Comparison of ENCODE assay signal across 1 cellular context in the genomic region with DNA sequence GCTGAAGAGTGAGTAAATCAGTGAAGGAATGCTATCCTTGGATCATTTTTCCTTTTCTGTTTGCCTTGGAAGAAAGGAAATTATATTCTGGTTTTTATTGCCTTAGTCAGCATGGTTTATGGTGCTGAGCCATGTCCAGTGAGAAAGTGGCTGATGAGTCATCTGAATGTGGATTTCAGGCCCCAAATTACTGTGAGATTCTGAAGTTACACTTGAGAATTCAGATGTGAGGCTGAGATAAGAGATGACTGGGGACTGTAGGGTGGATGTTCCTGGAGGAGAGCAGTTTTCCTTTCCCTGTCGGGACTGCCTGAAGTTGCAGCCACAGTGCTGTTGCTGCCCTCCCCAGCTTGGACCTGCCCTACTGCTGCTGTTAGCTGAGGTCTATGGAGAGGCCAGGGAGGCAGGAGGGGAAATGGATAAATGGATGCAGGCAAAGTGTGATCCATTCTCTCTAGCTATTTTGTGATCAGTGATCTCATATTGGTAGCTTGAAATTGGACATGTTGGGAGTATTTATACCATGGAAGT.
TF ChIP-seq lines count a peak whose summit lies in the region.

No MANE protein-coding gene starts in this region.

TF ChIP-seq in HCT116, 20 proteins besides CTCF, POLR2A, EP300 and RAD21:
- TF ChIP-seq SIN3A (IDR thresholded peaks at IDR 0.05; ENCODE audit: low read depth) (no peak), EZH2phosphoT487 (IDR thresholded peaks at IDR 0.05; ENCODE audit: borderline replicate concordance) (no peak), ZNF274 (IDR thresholded peaks at IDR 0.05; ENCODE audit: low read depth, low read length) (no peak), ZFX (IDR thresholded peaks at IDR 0.05) (no peak), CEBPB (IDR thresholded peaks at IDR 0.05; ENCODE audit: low read depth) (no peak; the same call in 1 of the 2 replicates), CBX3 (IDR thresholded peaks at IDR 0.05; ENCODE audit: low read depth) (peak; percentile 57; the same call in 1 of the 2 replicates), POLR2AphosphoS5 (IDR thresholded peaks at IDR 0.05; ENCODE audit: low read depth, low read length) (no peak), EZH2 (IDR thresholded peaks at IDR 0.05) (no peak), SP1 (IDR thresholded peaks at IDR 0.05; ENCODE audit: low read depth) (peak; percentile 87), FOSL1 (IDR thresholded peaks at IDR 0.05; ENCODE audit: low read depth) (peak; percentile 93), YY1 (IDR thresholded peaks at IDR 0.05; ENCODE audit: extremely low read depth, insufficient replicate concordance, low read depth, low read length) (peak; percentile 16), ELF1 (IDR thresholded peaks at IDR 0.05; ENCODE audit: borderline replicate concordance, low read depth) (no peak), JUND (IDR thresholded peaks at IDR 0.05) (peak; percentile 95), TCF7L2 (IDR thresholded peaks at IDR 0.05; ENCODE audit: borderline replicate concordance, extremely low read depth, insufficient read depth, insufficient read length) (peak; percentile 41), EGR1 (IDR thresholded peaks at IDR 0.05; ENCODE audit: low read depth) (no peak), SRF (IDR thresholded peaks at IDR 0.05; ENCODE audit: low read depth) (peak; percentile 25)
- TF ChIP-seq, protein P1, sequence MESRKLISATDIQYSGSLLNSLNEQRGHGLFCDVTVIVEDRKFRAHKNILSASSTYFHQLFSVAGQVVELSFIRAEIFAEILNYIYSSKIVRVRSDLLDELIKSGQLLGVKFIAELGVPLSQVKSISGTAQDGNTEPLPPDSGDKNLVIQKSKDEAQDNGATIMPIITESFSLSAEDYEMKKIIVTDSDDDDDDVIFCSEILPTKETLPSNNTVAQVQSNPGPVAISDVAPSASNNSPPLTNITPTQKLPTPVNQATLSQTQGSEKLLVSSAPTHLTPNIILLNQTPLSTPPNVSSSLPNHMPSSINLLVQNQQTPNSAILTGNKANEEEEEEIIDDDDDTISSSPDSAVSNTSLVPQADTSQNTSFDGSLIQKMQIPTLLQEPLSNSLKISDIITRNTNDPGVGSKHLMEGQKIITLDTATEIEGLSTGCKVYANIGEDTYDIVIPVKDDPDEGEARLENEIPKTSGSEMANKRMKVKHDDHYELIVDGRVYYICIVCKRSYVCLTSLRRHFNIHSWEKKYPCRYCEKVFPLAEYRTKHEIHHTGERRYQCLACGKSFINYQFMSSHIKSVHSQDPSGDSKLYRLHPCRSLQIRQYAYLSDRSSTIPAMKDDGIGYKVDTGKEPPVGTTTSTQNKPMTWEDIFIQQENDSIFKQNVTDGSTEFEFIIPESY (IDR thresholded peaks at IDR 0.05; ENCODE audit: extremely low read depth, insufficient replicate concordance, low read length): no peak
- TF ChIP-seq, protein P2, sequence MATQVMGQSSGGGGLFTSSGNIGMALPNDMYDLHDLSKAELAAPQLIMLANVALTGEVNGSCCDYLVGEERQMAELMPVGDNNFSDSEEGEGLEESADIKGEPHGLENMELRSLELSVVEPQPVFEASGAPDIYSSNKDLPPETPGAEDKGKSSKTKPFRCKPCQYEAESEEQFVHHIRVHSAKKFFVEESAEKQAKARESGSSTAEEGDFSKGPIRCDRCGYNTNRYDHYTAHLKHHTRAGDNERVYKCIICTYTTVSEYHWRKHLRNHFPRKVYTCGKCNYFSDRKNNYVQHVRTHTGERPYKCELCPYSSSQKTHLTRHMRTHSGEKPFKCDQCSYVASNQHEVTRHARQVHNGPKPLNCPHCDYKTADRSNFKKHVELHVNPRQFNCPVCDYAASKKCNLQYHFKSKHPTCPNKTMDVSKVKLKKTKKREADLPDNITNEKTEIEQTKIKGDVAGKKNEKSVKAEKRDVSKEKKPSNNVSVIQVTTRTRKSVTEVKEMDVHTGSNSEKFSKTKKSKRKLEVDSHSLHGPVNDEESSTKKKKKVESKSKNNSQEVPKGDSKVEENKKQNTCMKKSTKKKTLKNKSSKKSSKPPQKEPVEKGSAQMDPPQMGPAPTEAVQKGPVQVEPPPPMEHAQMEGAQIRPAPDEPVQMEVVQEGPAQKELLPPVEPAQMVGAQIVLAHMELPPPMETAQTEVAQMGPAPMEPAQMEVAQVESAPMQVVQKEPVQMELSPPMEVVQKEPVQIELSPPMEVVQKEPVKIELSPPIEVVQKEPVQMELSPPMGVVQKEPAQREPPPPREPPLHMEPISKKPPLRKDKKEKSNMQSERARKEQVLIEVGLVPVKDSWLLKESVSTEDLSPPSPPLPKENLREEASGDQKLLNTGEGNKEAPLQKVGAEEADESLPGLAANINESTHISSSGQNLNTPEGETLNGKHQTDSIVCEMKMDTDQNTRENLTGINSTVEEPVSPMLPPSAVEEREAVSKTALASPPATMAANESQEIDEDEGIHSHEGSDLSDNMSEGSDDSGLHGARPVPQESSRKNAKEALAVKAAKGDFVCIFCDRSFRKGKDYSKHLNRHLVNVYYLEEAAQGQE (IDR thresholded peaks at IDR 0.05; ENCODE audit: low read depth): no peak
- TF ChIP-seq, protein P3, sequence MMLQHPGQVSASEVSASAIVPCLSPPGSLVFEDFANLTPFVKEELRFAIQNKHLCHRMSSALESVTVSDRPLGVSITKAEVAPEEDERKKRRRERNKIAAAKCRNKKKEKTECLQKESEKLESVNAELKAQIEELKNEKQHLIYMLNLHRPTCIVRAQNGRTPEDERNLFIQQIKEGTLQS (IDR thresholded peaks at IDR 0.05): no peak
- TF ChIP-seq, protein P4, sequence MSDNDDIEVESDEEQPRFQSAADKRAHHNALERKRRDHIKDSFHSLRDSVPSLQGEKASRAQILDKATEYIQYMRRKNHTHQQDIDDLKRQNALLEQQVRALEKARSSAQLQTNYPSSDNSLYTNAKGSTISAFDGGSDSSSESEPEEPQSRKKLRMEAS (IDR thresholded peaks at IDR 0.05): no peak
